13 cellular contexts compared by ENCODE assay signal in the genomic region with DNA sequence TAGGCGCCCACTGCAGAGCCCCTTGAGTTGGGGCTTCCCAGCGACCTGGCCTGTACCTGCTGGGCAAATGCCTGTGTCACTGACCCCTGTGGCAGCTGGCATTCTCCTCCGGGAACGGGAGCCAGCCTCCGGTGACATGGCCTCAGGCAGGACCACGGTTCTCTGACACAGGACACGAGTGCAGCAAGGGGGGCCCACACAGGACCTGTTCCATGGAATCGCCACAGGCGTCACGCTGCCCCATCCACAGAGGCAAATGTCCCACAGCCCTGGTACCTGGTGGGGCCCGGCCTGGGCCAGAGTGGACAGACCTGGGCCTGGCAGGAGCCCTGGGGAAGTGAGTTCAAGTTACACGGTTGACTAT. TPM values are rescaled to one million over a fixed set of nuclear protein-coding genes. Genes with fewer than 3 reads are reported as not detected.
DNase-seq lines count a peak whose midpoint lies in the region; ATAC-seq and TF ChIP-seq lines count a peak whose summit lies in the region.
"Had no signal": no experiment of that assay in that cellular context is flagged by ENCODE, and none has a peak within 500 bp of the region (broad histone marks: within the 10 kb centered on the region; RNA-seq: fewer than 3 reads in every experiment).

No MANE protein-coding gene starts in this region.

- CTCF ChIA-PET in activated CD8-positive, alpha-beta T cell treated with anti-CD3 and anti-CD28 coated beads for 36 hours (lab: Charles Lee): interaction anchor here (1.0 to 7.5 kb wide), 6 partner anchors 9 to 125 kb away, joined by 3 to 63 read pairs (median 10); a partner anchor contains a TSS

- intact Hi-C loops in right cardiac atrium (cut with DNase I) (no loop called here), left ventricle myocardium superior (cut with micrococcal nuclease) (no loop called here), left colon (cut with DNase I, micrococcal nuclease) (no loop called here)
- intact Hi-C loops in activated CD8-positive, alpha-beta T cell treated with anti-CD3 and anti-CD28 coated beads for 36 hours (cut with micrococcal nuclease): no loop called here

- H3K9me3 Mint-ChIP-seq in activated CD8-positive, alpha-beta T cell treated with anti-CD3 and anti-CD28 coated beads for 36 hours: no peaks in the 10 kb centered on the region

- WGBS in right cardiac atrium: 73% methylated on average over 12 of the region's 12 CpGs
- 39% methylated on average over 12 of the region's 12 CpGs for WGBS in liver
- 90% methylated on average over 2 of the region's 12 CpGs; no CpG with 5 or more reads in 1 of the 2 donors for whole genome bisulfite sequencing in gastroesophageal sphincter (ENCODE audit: low coverage in 1 of 2), 2 donors

- H3K27ac Mint-ChIP-seq in activated CD8-positive, alpha-beta T cell treated with anti-CD3 and anti-CD28 coated beads for 36 hours: peak overlapping the region; percentile 77

- H3K9ac ChIP-seq in liver (ENCODE audit: low read depth in 1 of 2, low read length in 2 of 2): no peak overlapping the region

- TF ChIP-seq CTCF in activated CD8-positive, alpha-beta T cell treated with anti-CD3 and anti-CD28 coated beads for 36 hours (IDR thresholded peaks at IDR 0.05): no peak
- TF ChIP-seq CTCF in liver (IDR thresholded peaks at IDR 0.05; ENCODE audit: low read depth, low read length, missing input control) (no peak), gastroesophageal sphincter (IDR thresholded peaks at IDR 0.05) (no peak)

- TF ChIP-seq POLR2A in gastroesophageal sphincter (IDR thresholded peaks at IDR 0.05): no peak

- H3K4me3 Mint-ChIP-seq in activated CD8-positive, alpha-beta T cell treated with anti-CD3 and anti-CD28 coated beads for 36 hours: peak overlapping the region; percentile 100

- POLR2A ChIA-PET in activated CD8-positive, alpha-beta T cell treated with anti-CD3 and anti-CD28 coated beads for 36 hours (lab: Charles Lee): interaction anchor here (1.4 to 8.4 kb wide), 2 partner anchors 14 to 20 kb away, joined by 4 to 55 read pairs; no protein-coding TSS in a partner anchor

- DNase-seq in right cardiac atrium (peak in 2 of 3 donors; percentile 38 to 48), left ventricle myocardium superior (no peak), left colon (no peak), DMS153 treated with DMSO at 0.1 percent for 48 hours (lab: John Stamatoyannopoulos, UW; ENCODE audit: unreplicated experiment) (no peak)
- no peak for DNase-seq in activated CD8-positive, alpha-beta T cell treated with anti-CD3 and anti-CD28 coated beads for 36 hours
- DNase-seq: activated gamma-delta T cell; brain microvascular endothelial cell; NCI-H82; nucleus accumbens; sigmoid colon; stimulated activated CD4-positive, alpha-beta T cell treated with anti-CD3 and anti-CD28 coated beads, Interleukin-4, amount 100 ng/mL, for 24 hours had no signal

- H3K27ac ChIP-seq in right cardiac atrium (ENCODE audit: low read length): no peak overlapping the region
- H3K27ac ChIP-seq in liver (ENCODE audit: low read depth in 1 of 2, low read length in 2 of 2): no peak overlapping the region
- no peak overlapping the region for H3K27ac ChIP-seq in gastroesophageal sphincter
- H3K27ac ChIP-seq: brain microvascular endothelial cell, sigmoid colon had no signal

- H3K4me3 ChIP-seq in right cardiac atrium (ENCODE audit: low read length) (no peak overlapping the region), liver (ENCODE audit: low read depth in 1 of 3, low read length in 3 of 3) (no peak overlapping the region), gastroesophageal sphincter (no peak overlapping the region)
- H3K4me3 ChIP-seq: sigmoid colon had no signal

- peaks cover 65% of the 10 kb centered on the region for H3K36me3 Mint-ChIP-seq in activated CD8-positive, alpha-beta T cell treated with anti-CD3 and anti-CD28 coated beads for 36 hours (ENCODE audit: low read depth)

- H3K27me3 ChIP-seq in right cardiac atrium (ENCODE audit: control insufficient read depth, insufficient read depth): no peaks in the 10 kb centered on the region
- H3K27me3 ChIP-seq in liver (ENCODE audit: control insufficient read depth in 4 of 4, insufficient read depth in 4 of 4, low read length in 3 of 4): no peaks in the 10 kb centered on the region
- peaks cover 39% of the 10 kb centered on the region for H3K27me3 ChIP-seq in gastroesophageal sphincter

- H3K9me3 ChIP-seq in right cardiac atrium (ENCODE audit: control insufficient read depth, low read length) (no peaks in the 10 kb centered on the region), liver (ENCODE audit: control insufficient read depth in 4 of 4, low read length in 3 of 4) (no peaks in the 10 kb centered on the region), gastroesophageal sphincter (no peaks in the 10 kb centered on the region)
- H3K9me3 ChIP-seq: sigmoid colon had no signal

- H3K36me3 ChIP-seq in liver (ENCODE audit: control insufficient read depth in 4 of 4, insufficient read depth in 3 of 4, low read depth in 1 of 4, low read length in 3 of 4) (no peaks in the 10 kb centered on the region), gastroesophageal sphincter (no peaks in the 10 kb centered on the region)
- H3K36me3 ChIP-seq: brain microvascular endothelial cell, sigmoid colon had no signal

- no peaks in the 10 kb centered on the region for H3K27me3 Mint-ChIP-seq in activated CD8-positive, alpha-beta T cell treated with anti-CD3 and anti-CD28 coated beads for 36 hours

- peaks cover 62% of the 10 kb centered on the region for H3K4me1 Mint-ChIP-seq in activated CD8-positive, alpha-beta T cell treated with anti-CD3 and anti-CD28 coated beads for 36 hours (ENCODE audit: low read depth)

- no peak for TF ChIP-seq EP300 in gastroesophageal sphincter (IDR thresholded peaks at IDR 0.05)

- peak in 1 of 2 donors; percentile 19 for TF ChIP-seq RAD21 in liver (IDR thresholded peaks at IDR 0.05)

- H3K4me1 ChIP-seq in right cardiac atrium (ENCODE audit: control insufficient read depth, insufficient read depth, low read length) (no peaks in the 10 kb centered on the region), liver (ENCODE audit: control insufficient read depth in 4 of 4, insufficient read depth in 4 of 4, low read length in 3 of 4) (peaks cover 14 to 33% (median 30%) of the 10 kb centered on the region in 4 donors), gastroesophageal sphincter (peaks cover 0 to 8% (median 0%) of the 10 kb centered on the region in 3 donors)
- H3K4me1 ChIP-seq: sigmoid colon had no signal

- no peak for ATAC-seq in right cardiac atrium
- no peak for ATAC-seq in left ventricle myocardium superior
- no peak for ATAC-seq in activated CD8-positive, alpha-beta T cell treated with anti-CD3 and anti-CD28 coated beads for 36 hours
- no peak for ATAC-seq in left colon
- ATAC-seq in gastroesophageal sphincter: no peak

TF ChIP-seq in liver, 16 proteins besides CTCF, POLR2A, EP300 and RAD21:
- TF ChIP-seq HNF4A (conservative IDR thresholded peaks at IDR 0.05): peak in 1 of 2 donors; percentile 31
- peak; percentile 78 to 80 for TF ChIP-seq RXRA (IDR thresholded peaks at IDR 0.05)
- TF ChIP-seq FOXA2 (IDR thresholded peaks at IDR 0.05): no peak

RNA-seq across cellular contexts. Expression of a gene that starts 2.6 kb away (rescaled TPM):
- total RNA-seq in right cardiac atrium (10 to 100 TPM; 19.1 to 46.5 (median 33.7) TPM), left ventricle myocardium superior (26.5 TPM), liver (10 to 100 TPM; 33.8 to 50.6 TPM), left colon (10 to 100 TPM in 1 of 2 donors, 1 to 10 TPM in 1; 6.8 to 33.1 TPM), gastroesophageal sphincter (100 to 1,000 TPM in 1 of 4 donors, 10 to 100 TPM in 3; 10.4 to 112 (median 41.4) TPM)
- polyA plus RNA-seq in right cardiac atrium (11.9 TPM), liver (10 to 100 TPM in 1 of 2 donors, 1 to 10 TPM in 1; 9.6 to 23.6 TPM)
- total RNA-seq in activated CD8-positive, alpha-beta T cell treated with anti-CD3 and anti-CD28 coated beads for 36 hours: 100 to 1,000 TPM; 340 to 343 TPM

RNA-seq across cellular contexts. Expression of a gene that starts 21.7 kb away (rescaled TPM):
- total RNA-seq in right cardiac atrium (10 to 100 TPM; 19.2 to 26.5 (median 24.1) TPM), left ventricle myocardium superior (69.9 TPM), liver (1 to 10 TPM; 7.5 to 7.7 TPM), left colon (10 to 100 TPM; 22.3 to 30.5 TPM), gastroesophageal sphincter (10 to 100 TPM; 15.7 to 53.9 (median 36.4) TPM)
- polyA plus RNA-seq in right cardiac atrium (25.1 TPM), liver (10 to 100 TPM; 16.6 to 20.3 TPM)
- total RNA-seq in activated CD8-positive, alpha-beta T cell treated with anti-CD3 and anti-CD28 coated beads for 36 hours: 10 to 100 TPM; 76.0 to 76.5 TPM

RNA-seq across cellular contexts. Expression of a gene that starts 44.6 kb away (rescaled TPM):
- total RNA-seq in right cardiac atrium: 100 to 1,000 TPM; 192 to 206 (median 197) TPM
- polyA plus RNA-seq in right cardiac atrium: 172 TPM
- 143 TPM for total RNA-seq in left ventricle myocardium superior
- 10 to 100 TPM; 60.7 to 61.8 TPM for total RNA-seq in activated CD8-positive, alpha-beta T cell treated with anti-CD3 and anti-CD28 coated beads for 36 hours
- 10 to 100 TPM; 86.8 to 94.0 TPM for total RNA-seq in liver
- polyA plus RNA-seq in liver: 10 to 100 TPM; 62.0 to 72.8 TPM
- 100 to 1,000 TPM; 206 to 380 TPM for total RNA-seq in left colon
- total RNA-seq in gastroesophageal sphincter: 100 to 1,000 TPM; 217 to 419 (median 313) TPM

Comparison
In these comparisons a context has a peak if more than half of its experiments do, and no peak if none do; other contexts are left out.
1. DNase-seq: peak in right cardiac atrium (2 of 3); none in left ventricle myocardium superior (single experiment), activated CD8-positive, alpha-beta T cell treated with anti-CD3 and anti-CD28 coated beads for 36 hours (single experiment), left colon (0 of 2) and DMS153 treated with DMSO at 0.1 percent for 48 hours (single experiment).